ENCODE assay signal across 11 cellular contexts in genomic region chr2:117536139-117536538, GRCh38.
DNase-seq lines count a peak whose midpoint lies in the region; ATAC-seq and TF ChIP-seq lines count a peak whose summit lies in the region.
"Had no signal": no experiment of that assay in that cellular context is flagged by ENCODE, and none has a peak within 500 bp of the region (broad histone marks: within the 10 kb centered on the region; RNA-seq: fewer than 3 reads in every experiment).

No MANE protein-coding gene starts in this region.

- H3K4me1 ChIP-seq in SK-N-SH (ENCODE audit: control insufficient read depth in 1 of 2, insufficient read depth in 2 of 2, low read depth in 1 of 2, low read length in 1 of 2), result peaks cover 0 to 7% of the 10 kb centered on the region in 2 experiments; a peak in 1 of 4 replicates
- H3K4me1 ChIP-seq in smooth muscle cell (ENCODE audit: low read depth), result no peaks in the 10 kb centered on the region
- H3K4me1 ChIP-seq: gastroesophageal sphincter had no signal

- no peak for TF ChIP-seq POLR2A in NB4 (IDR thresholded peaks at IDR 0.05; ENCODE audit: extremely low read depth, insufficient read length)

- H2AFZ ChIP-seq in SK-N-SH (ENCODE audit: low read depth), result no peak overlapping the region
- H2AFZ ChIP-seq in smooth muscle cell (ENCODE audit: low read depth), result no peak overlapping the region

- TF ChIP-seq RAD21 in SK-N-SH (IDR thresholded peaks at IDR 0.05; ENCODE audit: low read length), result peak; percentile 60

- POLR2A ChIA-PET in SK-N-SH (lab: Yijun Ruan, JAX), result no interaction called here

- ATAC-seq in SK-N-SH treated with all-trans-retinoic acid at 6 μM for 48 hours (no peak), GM21786 (IDR thresholded peaks at IDR 0.05; ENCODE audit: unreplicated experiment) (no peak)

- H3K79me2 ChIP-seq in SK-N-SH (ENCODE audit: insufficient read depth) (no peaks in the 10 kb centered on the region), smooth muscle cell (ENCODE audit: low read depth) (no peaks in the 10 kb centered on the region)

- CTCF ChIA-PET in SK-N-SH (lab: Yijun Ruan, JAX), result interaction anchor here (0.6 to 1.7 kb wide), 12 partner anchors 9 to 794 kb away, joined by 3 to 7 read pairs (median 3); no protein-coding TSS in a partner anchor

- H3K9me2 ChIP-seq in SK-N-SH, result no peaks in the 10 kb centered on the region

- H3K9ac ChIP-seq in SK-N-SH (no peak overlapping the region), smooth muscle cell (ENCODE audit: low read depth) (no peak overlapping the region)

- H3K36me3 ChIP-seq in SK-N-SH (replicated peaks in 1 of 2; ENCODE audit: control insufficient read depth in 1 of 2, insufficient read depth in 2 of 2, low read length in 1 of 2) (no peaks in the 10 kb centered on the region), smooth muscle cell (ENCODE audit: low read depth) (no peaks in the 10 kb centered on the region)
- H3K36me3 ChIP-seq: gastroesophageal sphincter had no signal

- H3K4me3 ChIP-seq in SK-N-SH (ENCODE audit: low read depth in 2 of 2, low read length in 1 of 2), result no peak overlapping the region; a peak in 1 of 4 replicates
- no peak overlapping the region for H3K4me3 ChIP-seq in NB4 (ENCODE audit: low read depth, low read length)
- H3K4me3 ChIP-seq in epithelial cell of proximal tubule (ENCODE audit: low read depth, low read length), result no peak overlapping the region
- no peak overlapping the region for H3K4me3 ChIP-seq in smooth muscle cell
- H3K4me3 ChIP-seq: gastroesophageal sphincter had no signal

- TF ChIP-seq EP300 in SK-N-SH (IDR thresholded peaks at IDR 0.05; ENCODE audit: borderline replicate concordance in 1 of 2, low read depth in 1 of 2, low read length in 1 of 2), result no peak

- DNase-seq in SK-N-SH (no peak), NB4 (ENCODE audit: low read depth) (peak; percentile 17), epithelial cell of proximal tubule (ENCODE audit: low read depth) (no peak), smooth muscle cell (lab: John Stamatoyannopoulos, UW; ENCODE audit: unreplicated experiment) (no peak), NCI-H187 (lab: John Stamatoyannopoulos, UW) (no peak), NCI-H2196 (lab: John Stamatoyannopoulos, UW; ENCODE audit: unreplicated experiment) (no peak)
- DNase-seq: activated T-cell treated with anti-CD3 and anti-CD28 coated beads, Interleukin-2, amount 50 U/mL, for 48 hours; NCI-H345 had no signal

- 31% methylated on average over 2 of the region's 2 CpGs for WGBS in SK-N-SH (ENCODE audit: low lambda C conversion rate)
- 41% methylated on average over 2 of the region's 2 CpGs for WGBS in smooth muscle cell (ENCODE audit: low lambda C conversion rate)

- H3F3A ChIP-seq in SK-N-SH (replicated peaks; ENCODE audit: insufficient read depth) (no peaks in the 10 kb centered on the region), smooth muscle cell (ENCODE audit: low read depth) (no peaks in the 10 kb centered on the region)

- no peaks in the 10 kb centered on the region for H4K20me1 ChIP-seq in SK-N-SH (ENCODE audit: insufficient read depth)
- H4K20me1 ChIP-seq in smooth muscle cell (ENCODE audit: low read depth), result no peaks in the 10 kb centered on the region

- H3K4me2 ChIP-seq in SK-N-SH, result no peak overlapping the region
- H3K4me2 ChIP-seq in smooth muscle cell, result no peak overlapping the region

- H3K9me3 ChIP-seq in SK-N-SH (0 out of 2 replicates have a peak, but pooled peaks cover 3% of the 10 kb centered on the region), smooth muscle cell (replicated peaks; ENCODE audit: low read depth) (no peaks in the 10 kb centered on the region)

- TF ChIP-seq CTCF in SK-N-SH (IDR thresholded peaks at IDR 0.05) (0 out of 2 replicates have a peak, but pooled peaks have one; percentile 7), NB4 (IDR thresholded peaks at IDR 0.05; ENCODE audit: low read depth, low read length) (peak; percentile 49), epithelial cell of proximal tubule (conservative IDR thresholded peaks at IDR 0.05; ENCODE audit: low read depth, low read length) (peak; percentile 63), smooth muscle cell (IDR thresholded peaks at IDR 0.05; ENCODE audit: borderline replicate concordance, insufficient read depth, poor library complexity, severe bottlenecking) (peak; percentile 43)

- H3K27ac ChIP-seq in SK-N-SH (ENCODE audit: low read depth in 2 of 2, low read length in 1 of 2) (no peak overlapping the region; a peak in 1 of 4 replicates), smooth muscle cell (ENCODE audit: low read depth) (no peak overlapping the region)
- H3K27ac ChIP-seq: gastroesophageal sphincter had no signal

- H3K27me3 ChIP-seq in SK-N-SH (ENCODE audit: insufficient read depth) (no peaks in the 10 kb centered on the region), smooth muscle cell (ENCODE audit: low read depth) (no peaks in the 10 kb centered on the region)
- H3K27me3 ChIP-seq: gastroesophageal sphincter had no signal

TF ChIP-seq in SK-N-SH, 30 proteins besides CTCF, POLR2A, EP300 and RAD21:
- TF ChIP-seq RCOR1 (IDR thresholded peaks at IDR 0.05; ENCODE audit: low read length) (no peak), SMC3 (IDR thresholded peaks at IDR 0.05; ENCODE audit: low read depth, low read length) (peak; percentile 20; the same call in 1 of the 2 replicates)

TF ChIP-seq in SK-N-SH treated with all-trans-retinoic acid at 6 μM for 48 hours, 23 proteins besides CTCF, POLR2A, EP300 and RAD21:
- TF ChIP-seq ZNF8 (CRISPR knock-in tag; IDR thresholded peaks at IDR 0.05), result no peak
- no peak for TF ChIP-seq ZNF70 (CRISPR knock-in tag; IDR thresholded peaks at IDR 0.05)
- no peak for TF ChIP-seq ZFP3 (CRISPR knock-in tag; IDR thresholded peaks at IDR 0.05)
- no peak for TF ChIP-seq RARB (CRISPR knock-in tag; IDR thresholded peaks at IDR 0.05)
- TF ChIP-seq PPARA (CRISPR knock-in tag; IDR thresholded peaks at IDR 0.05; ENCODE audit: borderline replicate concordance), result no peak
TF ChIP-seq in SK-N-SH treated with all-trans-retinoic acid at 6 μM for 48 hours: peak in this region for 0.

Comparison
In these comparisons a context has a peak if more than half of its experiments do, and no peak if none do; other contexts are left out.
1. CTCF ChIP-seq: peak in every context shown above with its lines; median percentile 63 in epithelial cell of proximal tubule; 49 in NB4; 43 in smooth muscle cell; 7 in SK-N-SH.